In genomic region chr3:152298393-152299242, GRCh38 we compare ENCODE assay signal across 8 cellular contexts. TPM values are rescaled to one million over a fixed set of nuclear protein-coding genes. Genes with fewer than 3 reads are reported as not detected.
DNase-seq lines count a peak whose midpoint lies in the region; ATAC-seq and TF ChIP-seq lines count a peak whose summit lies in the region.

No MANE protein-coding gene starts in this region.

- H3K79me2 ChIP-seq in neural progenitor cell (ENCODE audit: low read depth) = peaks cover 8% of the 10 kb centered on the region

- H3K9me3 Mint-ChIP-seq in CD4-positive, alpha-beta T cell = no peaks in the 10 kb centered on the region
- H3K9me3 Mint-ChIP-seq in activated T-cell treated with anti-CD3 and anti-CD28 coated beads, Interleukin-2, amount 50 U/mL, for 72 hours = no peaks in the 10 kb centered on the region
- H3K9me3 Mint-ChIP-seq in neural progenitor cell = no peaks in the 10 kb centered on the region

- no peaks in the 10 kb centered on the region for H3K27me3 Mint-ChIP-seq in CD4-positive, alpha-beta T cell
- H3K27me3 Mint-ChIP-seq in activated T-cell treated with anti-CD3 and anti-CD28 coated beads, Interleukin-2, amount 50 U/mL, for 72 hours (ENCODE audit: low read depth) = no peaks in the 10 kb centered on the region
- H3K27me3 Mint-ChIP-seq in neural progenitor cell (ENCODE audit: insufficient read depth, low read depth) = no peaks in the 10 kb centered on the region

- H3F3A ChIP-seq in neural progenitor cell (ENCODE audit: low read depth) = peaks cover 9% of the 10 kb centered on the region

- no peaks in the 10 kb centered on the region for H3K27me3 ChIP-seq in CD4-positive, alpha-beta T cell (ENCODE audit: control insufficient read depth, insufficient read depth, low read length)
- no peaks in the 10 kb centered on the region for H3K27me3 ChIP-seq in neural progenitor cell

- H3K4me3 ChIP-seq in fibroblast of the aortic adventitia (ENCODE audit: low read depth, low read length) (peak overlapping the region; percentile 54), neural progenitor cell (peak overlapping the region; percentile 1)

- no peaks in the 10 kb centered on the region for H4K20me1 ChIP-seq in neural progenitor cell (ENCODE audit: low read depth)

- no peaks in the 10 kb centered on the region for H3K36me3 ChIP-seq in neural progenitor cell

- intact Hi-C loops in CD4-positive, alpha-beta T cell (cut with DNase I, micrococcal nuclease) = loop anchor here in 1 of 2 experiments (1.0 to 5.0 kb wide), 4 partner anchors 14 to 102 kb away; partner anchors contain the start of gene MBNL1

- peak overlapping the region; percentile 60 for H3K27ac ChIP-seq in CD4-positive, alpha-beta T cell (ENCODE audit: low read depth, low read length)
- no peak overlapping the region for H3K27ac ChIP-seq in neural progenitor cell

- peak; percentile 74 for ATAC-seq in CD4-positive, alpha-beta T cell (ENCODE audit: poor library complexity)
- peak; percentile 65 for ATAC-seq in GM19351 (IDR thresholded peaks at IDR 0.05; ENCODE audit: unreplicated experiment)
- peak; percentile 56 for ATAC-seq in HG03520 (IDR thresholded peaks at IDR 0.05; ENCODE audit: unreplicated experiment)
- peak; percentile 84 to 86 for ATAC-seq in activated T-cell treated with anti-CD3 and anti-CD28 coated beads, Interleukin-2, amount 50 U/mL, for 72 hours (replicated peaks in 1 of 2)

- H3K4me3 Mint-ChIP-seq in CD4-positive, alpha-beta T cell = peak overlapping the region; percentile 79
- peak overlapping the region; percentile 83 to 94 for H3K4me3 Mint-ChIP-seq in activated T-cell treated with anti-CD3 and anti-CD28 coated beads, Interleukin-2, amount 50 U/mL, for 72 hours
- H3K4me3 Mint-ChIP-seq in neural progenitor cell = peak overlapping the region; percentile 21

- CTCF ChIA-PET in CD4-positive, alpha-beta T cell (lab: Charles Lee) = interaction anchor here (0.7 to 1.3 kb wide), 3 partner anchors 11 to 174 kb away, joined by 3 to 4 read pairs (median 4); no protein-coding TSS in a partner anchor

- H3K4me1 Mint-ChIP-seq in CD4-positive, alpha-beta T cell (ENCODE audit: low read depth) = peaks cover 79% of the 10 kb centered on the region
- peaks cover 86% of the 10 kb centered on the region for H3K4me1 Mint-ChIP-seq in activated T-cell treated with anti-CD3 and anti-CD28 coated beads, Interleukin-2, amount 50 U/mL, for 72 hours (ENCODE audit: low read depth)
- peaks cover 21% of the 10 kb centered on the region for H3K4me1 Mint-ChIP-seq in neural progenitor cell

- H3K36me3 Mint-ChIP-seq in CD4-positive, alpha-beta T cell (ENCODE audit: low read depth) = peaks cover 66% of the 10 kb centered on the region
- peaks cover 7 to 20% of the 10 kb centered on the region in 2 donors for H3K36me3 Mint-ChIP-seq in activated T-cell treated with anti-CD3 and anti-CD28 coated beads, Interleukin-2, amount 50 U/mL, for 72 hours (ENCODE audit: insufficient read depth in 2 of 2)
- peaks cover 14% of the 10 kb centered on the region for H3K36me3 Mint-ChIP-seq in neural progenitor cell

- peak overlapping the region; percentile 58 for H2AFZ ChIP-seq in neural progenitor cell (replicated peaks)

- peak in 6 of 10 experiments; percentile 22 to 69 (median 33) for DNase-seq in CD4-positive, alpha-beta T cell
- DNase-seq in NOMO-1 treated with DMSO at 0.1 percent for 48 hours (lab: John Stamatoyannopoulos, UW; ENCODE audit: unreplicated experiment) (peak; percentile 96), fibroblast of the aortic adventitia (ENCODE audit: low read depth) (peak; percentile 99), neural progenitor cell (ENCODE audit: low spot score) (peak; percentile 13), iPS-NIHi7 (ENCODE audit: extremely low spot score) (no peak)
- DNase-seq in activated T-cell treated with anti-CD3 and anti-CD28 coated beads, Interleukin-2, amount 50 U/mL, for 72 hours = peak; percentile 63 to 70

- H3K4me2 ChIP-seq in neural progenitor cell = peak overlapping the region; percentile 38

- no peaks in the 10 kb centered on the region for H3K9me3 ChIP-seq in CD4-positive, alpha-beta T cell (ENCODE audit: control insufficient read depth, low read length)
- H3K9me3 ChIP-seq in neural progenitor cell (ENCODE audit: low read depth) = no peaks in the 10 kb centered on the region

- POLR2A ChIA-PET in CD4-positive, alpha-beta T cell (lab: Charles Lee) = interaction anchor here (0.6 to 5.0 kb wide), 10 partner anchors 14 to 145 kb away, joined by 3 to 21 read pairs (median 3); partner anchors contain the start of gene MBNL1

- no peak for TF ChIP-seq CTCF in CD4-positive, alpha-beta T cell (IDR thresholded peaks at IDR 0.05)
- TF ChIP-seq CTCF in fibroblast of the aortic adventitia (IDR thresholded peaks at IDR 0.05; ENCODE audit: insufficient read depth, low read length) (no peak), neural progenitor cell (IDR thresholded peaks at IDR 0.05) (no peak)

- H3K4me1 ChIP-seq in neural progenitor cell = peaks cover 22% of the 10 kb centered on the region

- no peak overlapping the region for H3K9ac ChIP-seq in neural progenitor cell

- peak overlapping the region; percentile 92 for H3K27ac Mint-ChIP-seq in CD4-positive, alpha-beta T cell
- peak overlapping the region; percentile 95 for H3K27ac Mint-ChIP-seq in activated T-cell treated with anti-CD3 and anti-CD28 coated beads, Interleukin-2, amount 50 U/mL, for 72 hours
- H3K27ac Mint-ChIP-seq in neural progenitor cell = peak overlapping the region; percentile 34

RNA-seq across cellular contexts. Expression of gene MBNL1, which starts 29.9 kb away (rescaled TPM):
- 100 to 1,000 TPM; 551 to 561 TPM for total RNA-seq in CD4-positive, alpha-beta T cell
- total RNA-seq in activated T-cell treated with anti-CD3 and anti-CD28 coated beads, Interleukin-2, amount 50 U/mL, for 72 hours = 100 to 1,000 TPM; 299 to 323 TPM
- total RNA-seq in fibroblast of the aortic adventitia (ENCODE audit: low replicate concordance) = 105 and 465 TPM in 2 replicates
- 9.8 and 14.7 TPM in 2 replicates for total RNA-seq in neural progenitor cell (ENCODE audit: low replicate concordance)

Comparison
In these comparisons a context has a peak if more than half of its experiments do, and no peak if none do; other contexts are left out.
1. H3K27ac Mint-ChIP-seq: peak in every context shown above with its lines; median percentile 95 in activated T-cell treated with anti-CD3 and anti-CD28 coated beads, Interleukin-2, amount 50 U/mL, for 72 hours; 92 in CD4-positive, alpha-beta T cell; 34 in neural progenitor cell.
2. H3K4me3 Mint-ChIP-seq: peak in every context shown above with its lines; median percentile 88 in activated T-cell treated with anti-CD3 and anti-CD28 coated beads, Interleukin-2, amount 50 U/mL, for 72 hours; 79 in CD4-positive, alpha-beta T cell; 21 in neural progenitor cell.